Comparison of ENCODE assay signal across 15 cellular contexts in genomic region chr2:195382186-195382585, GRCh38.
DNase-seq lines count a peak whose midpoint lies in the region; ATAC-seq lines count a peak whose summit lies in the region.
"Had no signal": no experiment of that assay in that cellular context is flagged by ENCODE, and none has a peak within 500 bp of the region (broad histone marks: within the 10 kb centered on the region; RNA-seq: fewer than 3 reads in every experiment).

No MANE protein-coding gene starts in this region.

- in situ Hi-C loops in KBM-7 (cut with MboI; ENCODE audit: low pct_unique_long_range_greater_than_20kb, low sequenced_read_pairs) = no loop called here

- H3K4me3 Mint-ChIP-seq in activated T-cell treated with anti-CD3 and anti-CD28 coated beads, Interleukin-2, amount 50 U/mL, for 4 hours = no peak overlapping the region
- peak overlapping the region; percentile 29 to 84 (median 60) for H3K4me3 Mint-ChIP-seq in naive B cell
- H3K4me3 Mint-ChIP-seq: dendritic cell treated with granulocyte-macrophage colony-stimulating factor and Interleukin-4, amounts not matched to agents 40 ng/mL and 50 ng/mL, for 4 days had no signal

- peak; percentile 51 for DNase-seq in KBM-7
- peak; percentile 7 for DNase-seq in activated T-cell treated with anti-CD3 and anti-CD28 coated beads, Interleukin-2, amount 50 U/mL, for 4 hours
- DNase-seq in naive B cell = no peak
- no peak for DNase-seq in HuH-7.5 (ENCODE audit: low spot score)
- DNase-seq in amygdala (lab: John Stamatoyannopoulos, UW) = no peak
- DNase-seq in SK-N-DZ (ENCODE audit: low spot score) = no peak
- DNase-seq: activated CD4-positive, CD25-positive, alpha-beta regulatory T cell; adrenal gland; NCI-H69; SHP77 treated with DMSO at 0.1 percent for 48 hours; testis had no signal

- peaks cover 12% of the 10 kb centered on the region for H3K4me1 Mint-ChIP-seq in activated T-cell treated with anti-CD3 and anti-CD28 coated beads, Interleukin-2, amount 50 U/mL, for 4 hours (ENCODE audit: low read depth)
- H3K4me1 Mint-ChIP-seq in naive B cell = peaks cover 33 to 46% (median 45%) of the 10 kb centered on the region in 3 donors

- no peaks in the 10 kb centered on the region for H3K36me3 Mint-ChIP-seq in activated T-cell treated with anti-CD3 and anti-CD28 coated beads, Interleukin-2, amount 50 U/mL, for 4 hours (ENCODE audit: insufficient read depth)
- H3K36me3 Mint-ChIP-seq in naive B cell = no peaks in the 10 kb centered on the region

- H3K27me3 Mint-ChIP-seq in activated T-cell treated with anti-CD3 and anti-CD28 coated beads, Interleukin-2, amount 50 U/mL, for 4 hours (ENCODE audit: low read depth) = no peaks in the 10 kb centered on the region
- H3K27me3 Mint-ChIP-seq in naive B cell = no peaks in the 10 kb centered on the region
- H3K27me3 Mint-ChIP-seq: CD8-positive, alpha-beta memory T cell; dendritic cell treated with granulocyte-macrophage colony-stimulating factor and Interleukin-4, amounts not matched to agents 40 ng/mL and 50 ng/mL, for 4 days had no signal

- no peaks in the 10 kb centered on the region for H3K9me3 Mint-ChIP-seq in activated T-cell treated with anti-CD3 and anti-CD28 coated beads, Interleukin-2, amount 50 U/mL, for 4 hours
- peaks cover 0 to 8% (median 0%) of the 10 kb centered on the region in 7 donors for H3K9me3 Mint-ChIP-seq in naive B cell
- H3K9me3 Mint-ChIP-seq: CD8-positive, alpha-beta memory T cell; dendritic cell treated with granulocyte-macrophage colony-stimulating factor and Interleukin-4, amounts not matched to agents 40 ng/mL and 50 ng/mL, for 4 days had no signal

- H3K27ac Mint-ChIP-seq in naive B cell = peak overlapping the region in 3 of 6 donors; percentile 51 to 87 (median 64)
- H3K27ac Mint-ChIP-seq: dendritic cell treated with granulocyte-macrophage colony-stimulating factor and Interleukin-4, amounts not matched to agents 40 ng/mL and 50 ng/mL, for 4 days had no signal

- ATAC-seq in GM19351 (IDR thresholded peaks at IDR 0.05; ENCODE audit: unreplicated experiment) = peak; percentile 61
- ATAC-seq in activated T-cell treated with anti-CD3 and anti-CD28 coated beads, Interleukin-2, amount 50 U/mL, for 4 hours = peak in 1 of 2 donors; percentile 34
- ATAC-seq in naive B cell (ENCODE audit: low read depth in 2 of 2) = peak in 1 of 2 donors; percentile 63
- no peak for ATAC-seq in HG02970 (IDR thresholded peaks at IDR 0.05; ENCODE audit: low FRiP score, unreplicated experiment)

Comparison
In these comparisons a context has a peak if more than half of its experiments do, and no peak if none do; other contexts are left out.
1. DNase-seq: peak in KBM-7 (single experiment) and activated T-cell treated with anti-CD3 and anti-CD28 coated beads, Interleukin-2, amount 50 U/mL, for 4 hours (single experiment); none in naive B cell (single experiment), HuH-7.5 (single experiment), amygdala (0 of 56) and SK-N-DZ (single experiment).